In genomic region chr1:215739028-215739427, GRCh38 we compare ENCODE assay signal across 24 cellular contexts.
"Had no signal": no experiment of that assay in that cellular context is flagged by ENCODE, and none has a peak within 500 bp of the region (broad histone marks: within the 10 kb centered on the region; RNA-seq: fewer than 3 reads in every experiment).

No MANE protein-coding gene starts in this region.

- H3K4me1 ChIP-seq: pancreas, psoas muscle, right lobe of liver, sigmoid colon, stomach, thyroid gland, tibial nerve, upper lobe of left lung, vagina had no signal

- H3K4me3 ChIP-seq: pancreas, psoas muscle, right lobe of liver, sigmoid colon, stomach, thoracic aorta, thyroid gland, tibial nerve, upper lobe of left lung, vagina had no signal

- H3K9me3 ChIP-seq: neutrophil, pancreas, psoas muscle, right lobe of liver, sigmoid colon, thoracic aorta, thyroid gland, vagina had no signal

- H3K27ac ChIP-seq: neutrophil, pancreas, psoas muscle, right lobe of liver, sigmoid colon, stomach, thoracic aorta, thyroid gland, tibial nerve, upper lobe of left lung, vagina had no signal

- DNase-seq: naive thymus-derived CD4-positive, alpha-beta T cell; natural killer cell; nucleus accumbens; pancreas; psoas muscle; right cardiac atrium; right lobe of liver; sigmoid colon; small intestine; stimulated activated CD4-positive, alpha-beta T cell treated with anti-CD3 and anti-CD28 coated beads, Interleukin-15, amount 100 ng/mL, for 24 hours; stimulated activated CD4-positive, alpha-beta T cell treated with anti-CD3 and anti-CD28 coated beads, Interleukin-2, amount 100 ng/mL, for 24 hours; stimulated activated CD4-positive, alpha-beta T cell treated with anti-CD3 and anti-CD28 coated beads, Interleukin-2, amount 100 ng/mL, for 48 hours; stimulated activated CD4-positive, alpha-beta T cell treated with anti-CD3 and anti-CD28 coated beads, Interleukin-4, amount 100 ng/mL, for 24 hours; stimulated activated naive B cell treated with anti-CD40 and anti-IgM and Interleukin-4, amounts not matched to agents 10 μg/mL and 1 μg/mL and 100 μg/mL, for 72 hours; stimulated activated naive CD4-positive, alpha-beta T cell treated with Interleukin-2 at 50 U/mL for 16 hours; stomach; thyroid gland; trophoblast cell; upper lobe of left lung had no signal

- ATAC-seq: naive thymus-derived CD4-positive, alpha-beta T cell; natural killer cell; pancreas; psoas muscle; right cardiac atrium; right lobe of liver; stimulated activated effector memory CD8-positive, alpha-beta T cell treated with anti-CD3 and anti-CD28 coated beads, Interleukin-12 subunit alpha, Interleukin-12 subunit beta, amount 100 ng/mL, for 72 hours; stimulated activated naive B cell treated with anti-CD40 and anti-IgM and Interleukin-4, amounts not matched to agents 10 μg/mL and 1 μg/mL and 100 μg/mL, for 72 hours had no signal

- H3K36me3 ChIP-seq: neutrophil, pancreas, right lobe of liver, sigmoid colon, stomach, thoracic aorta, thyroid gland, tibial nerve, upper lobe of left lung, vagina had no signal

- H3K27me3 ChIP-seq: neutrophil, pancreas, right lobe of liver, sigmoid colon, stomach, thyroid gland, tibial nerve, upper lobe of left lung, vagina had no signal
